ENCODE assay signal across 8 cellular contexts in genomic region chr10:102642553-102643345, GRCh38. TPM values are rescaled to one million over a fixed set of nuclear protein-coding genes. Genes with fewer than 3 reads are reported as not detected.
DNase-seq lines count a peak whose midpoint lies in the region; ATAC-seq and TF ChIP-seq lines count a peak whose summit lies in the region.

No MANE protein-coding gene starts in this region.

- 0 to 2% (median 0%) methylated on average over 66 to 73 of the region's 73 CpGs for WGBS in psoas muscle, 3 donors

- peaks cover 45% of the 10 kb centered on the region for H3K79me2 ChIP-seq in DOHH2 (ENCODE audit: control insufficient read depth, low read length)

- DNase-seq in SJSA1 (ENCODE audit: low read depth in 1 of 2, low spot score in 2 of 2) (peak in 1 of 2 experiments; percentile 78), amniotic epithelial cell (ENCODE audit: low read depth) (peak; percentile 23), left cardiac atrium (peak; percentile 68), psoas muscle (peak; percentile 68 to 80)

- H3K27ac ChIP-seq in DOHH2 (ENCODE audit: low read depth, low read length) (peak overlapping the region; percentile 95), SJSA1 (peak overlapping the region; percentile 88), psoas muscle (peak overlapping the region; percentile 99)

- TF ChIP-seq CTCF in DOHH2 (IDR thresholded peaks at IDR 0.05; ENCODE audit: low read depth, low read length, poor library complexity, severe bottlenecking) (no peak), psoas muscle (IDR thresholded peaks at IDR 0.05) (no peak)

- H3K4me2 ChIP-seq in DOHH2 (ENCODE audit: low read length): peak overlapping the region; percentile 63

- H3F3A ChIP-seq in DOHH2 (ENCODE audit: control insufficient read depth, insufficient read depth): peaks cover 30% of the 10 kb centered on the region

- ATAC-seq in HG02970 (IDR thresholded peaks at IDR 0.05; ENCODE audit: low FRiP score, unreplicated experiment) (peak; percentile 6), left cardiac atrium (peak; percentile 0 to 2), psoas muscle (peak in 2 of 4 donors; percentile 0 to 9), GM21737 (IDR thresholded peaks at IDR 0.05; ENCODE audit: unreplicated experiment) (no peak), HG02759 (IDR thresholded peaks at IDR 0.05; ENCODE audit: unreplicated experiment) (no peak)

- H3K4me3 ChIP-seq in DOHH2 (ENCODE audit: low read length) (peak overlapping the region; percentile 91), SJSA1 (peak overlapping the region; percentile 93), psoas muscle (peak overlapping the region; percentile 94)

- no peaks in the 10 kb centered on the region for H3K27me3 ChIP-seq in DOHH2 (ENCODE audit: control insufficient read depth, low read length)
- H3K27me3 ChIP-seq in SJSA1 (replicated peaks): no peaks in the 10 kb centered on the region
- H3K27me3 ChIP-seq in psoas muscle (ENCODE audit: insufficient read depth in 3 of 3, low read length in 2 of 3): no peaks in the 10 kb centered on the region

- intact Hi-C loops in left cardiac atrium (cut with DNase I): no loop called here
- intact Hi-C loops in psoas muscle (cut with DNase I): loop anchor here (5.0 to 10.0 kb wide), 3 partner anchors 40 to 825 kb away; partner anchors contain the start of gene OGA (in 1 of the 2)

- H3K9me2 ChIP-seq in DOHH2 (replicated peaks; ENCODE audit: control insufficient read depth, low read length): no peaks in the 10 kb centered on the region

- peaks cover 3% of the 10 kb centered on the region; the same call in 1 of the 2 replicates for H4K20me1 ChIP-seq in DOHH2 (ENCODE audit: control insufficient read depth, insufficient read depth, low read depth, low read length)

- peaks cover 29% of the 10 kb centered on the region for H3K36me3 ChIP-seq in DOHH2 (ENCODE audit: control insufficient read depth, low read length)
- H3K36me3 ChIP-seq in SJSA1: peaks cover 36% of the 10 kb centered on the region
- H3K36me3 ChIP-seq in psoas muscle (ENCODE audit: insufficient read depth in 1 of 2, low read depth in 1 of 2): peaks cover 0 to 2% of the 10 kb centered on the region in 2 donors

- H3K9me3 ChIP-seq in DOHH2 (ENCODE audit: control insufficient read depth, insufficient read depth, low read length): no peaks in the 10 kb centered on the region
- H3K9me3 ChIP-seq in SJSA1 (replicated peaks): no peaks in the 10 kb centered on the region
- H3K9me3 ChIP-seq in psoas muscle: no peaks in the 10 kb centered on the region

- peaks cover 34% of the 10 kb centered on the region for H3K4me1 ChIP-seq in DOHH2 (ENCODE audit: control insufficient read depth, low read length)
- H3K4me1 ChIP-seq in SJSA1 (replicated peaks): peaks cover 37% of the 10 kb centered on the region
- H3K4me1 ChIP-seq in psoas muscle: peaks cover 21% of the 10 kb centered on the region

RNA-seq across cellular contexts. Expression of gene TRIM8, which starts 1.5 kb away (rescaled TPM):
- total RNA-seq in SJSA1 (2014; rRNA removed; shearing (Covaris generic)): 77.2 and 93.3 TPM in 2 replicates
- 100 to 1,000 TPM; 104 to 108 TPM for total RNA-seq in left cardiac atrium
- total RNA-seq in psoas muscle: 100 to 1,000 TPM in 3 of 4 donors, 10 to 100 TPM in 1; 97.2 to 166 (median 111) TPM
- polyA plus RNA-seq in psoas muscle: 10 to 100 TPM; 57.6 to 72.4 (median 72.3) TPM

Comparison
In these comparisons a context has a peak if more than half of its experiments do, and no peak if none do; other contexts are left out.
1. ATAC-seq: peak in HG02970 (single experiment) and left cardiac atrium (2 of 2); none in GM21737 (single experiment) and HG02759 (single experiment).
2. intact Hi-C loops: an anchor here in psoas muscle (5.0 to 10.0 kb wide); none called in left cardiac atrium.
3. Peak in every context shown above with its lines, with median percentiles within 50 percentile points of each other: H3K27ac ChIP-seq and H3K4me3 ChIP-seq.